18 cellular contexts compared by ENCODE assay signal in the genomic region with DNA sequence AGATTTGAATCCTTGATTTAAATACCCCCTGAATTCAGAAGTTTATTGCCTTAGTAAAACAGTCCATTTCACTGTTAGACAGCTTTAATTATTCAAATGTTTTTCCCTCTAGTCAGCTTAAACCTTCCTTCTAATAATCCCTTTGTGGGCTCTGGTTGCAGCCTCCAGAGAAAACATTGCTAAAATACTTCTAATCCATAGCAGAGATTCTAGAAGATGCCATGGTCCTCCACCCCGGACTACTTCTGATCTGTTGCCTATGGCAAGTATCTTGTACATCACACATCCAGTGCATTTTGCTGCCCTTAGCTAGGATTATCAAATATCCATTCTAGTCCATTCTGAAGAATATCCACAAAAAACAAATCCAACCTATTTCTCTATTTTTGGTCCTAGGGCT.
DNase-seq lines count a peak whose midpoint lies in the region; ATAC-seq and TF ChIP-seq lines count a peak whose summit lies in the region.
"Had no signal": no experiment of that assay in that cellular context is flagged by ENCODE, and none has a peak within 500 bp of the region (broad histone marks: within the 10 kb centered on the region; RNA-seq: fewer than 3 reads in every experiment).

No MANE protein-coding gene starts in this region.

- WGBS in hepatocyte (ENCODE audit: low lambda C conversion rate, missing lambda C conversion rate): 20% methylated on average over 1 of the region's 1 CpG

- CTCF ChIA-PET in BJ (lab: Yijun Ruan, JAX) (interaction anchor here (0.7 to 7.9 kb wide), 14 partner anchors 11 to 1002 kb away, joined by 3 to 123 read pairs (median 4); no protein-coding TSS in a partner anchor), OCI-LY7 (lab: Charles Lee; ENCODE audit: unreplicated experiment) (no interaction called here)

- H3K27ac ChIP-seq in hepatocyte: peak overlapping the region; percentile 9
- peak overlapping the region; percentile 55 for H3K27ac ChIP-seq in subcutaneous abdominal adipose tissue (ENCODE audit: low read depth, low read length)
- no peak overlapping the region for H3K27ac ChIP-seq in OCI-LY7 (ENCODE audit: low read depth, low read length, poor library complexity, severe bottlenecking)
- H3K27ac ChIP-seq: cardiac muscle cell had no signal

- H3K9ac ChIP-seq in adipocyte (ENCODE audit: low read length): peak overlapping the region; percentile 72
- no peak overlapping the region for H3K9ac ChIP-seq in subcutaneous abdominal adipose tissue (ENCODE audit: low read length in 5 of 5)

- H3K36me3 ChIP-seq in BJ (ENCODE audit: control insufficient read depth, insufficient read depth, low read length) (no peaks in the 10 kb centered on the region), adipocyte (ENCODE audit: control insufficient read depth, insufficient read depth, low read length, severe bottlenecking) (no peaks in the 10 kb centered on the region), hepatocyte (replicated peaks; ENCODE audit: insufficient read depth, low read depth) (no peaks in the 10 kb centered on the region), subcutaneous abdominal adipose tissue (ENCODE audit: control insufficient read depth in 5 of 5, insufficient read depth in 5 of 5, low read length in 5 of 5) (peaks cover 0 to 2% (median 0%) of the 10 kb centered on the region in 5 donors), OCI-LY7 (ENCODE audit: insufficient read depth, low read length) (no peaks in the 10 kb centered on the region)
- H3K36me3 ChIP-seq: BE2C, cardiac muscle cell had no signal

- no peaks in the 10 kb centered on the region for H3K79me2 ChIP-seq in hepatocyte
- no peaks in the 10 kb centered on the region for H3K79me2 ChIP-seq in OCI-LY7 (ENCODE audit: insufficient read depth, low read depth, low read length)

- TF ChIP-seq CTCF in BJ (IDR thresholded peaks at IDR 0.05; ENCODE audit: insufficient read depth, low read depth, low read length) (no peak), hepatocyte (IDR thresholded peaks at IDR 0.05; ENCODE audit: poor library complexity) (no peak), OCI-LY7 (conservative IDR thresholded peaks at IDR 0.05; ENCODE audit: low read length) (no peak)

- POLR2A ChIA-PET in BJ (lab: Charles Lee): interaction anchor here (0.5 to 1.1 kb wide), 5 partner anchors 14 to 295 kb away, joined by 3 to 5 read pairs (median 4); no protein-coding TSS in a partner anchor
- POLR2A ChIA-PET in OCI-LY7 (lab: Charles Lee): interaction anchor here (1.0 kb wide), 1 partner anchor 11 kb away, joined by 3 read pairs; no protein-coding TSS in a partner anchor

- intact Hi-C loops in Right ventricle myocardium superior (cut with DNase I) (no loop called here), OCI-LY7 (cut with micrococcal nuclease; ENCODE audit: unreplicated experiment) (no loop called here)

- H3K9me3 ChIP-seq in adipocyte (ENCODE audit: control insufficient read depth, low read length): no peaks in the 10 kb centered on the region
- H3K9me3 ChIP-seq in hepatocyte (ENCODE audit: low read depth): no peaks in the 10 kb centered on the region
- H3K9me3 ChIP-seq in subcutaneous abdominal adipose tissue (ENCODE audit: control insufficient read depth in 5 of 5, low read length in 5 of 5): no peaks in the 10 kb centered on the region
- no peaks in the 10 kb centered on the region for H3K9me3 ChIP-seq in OCI-LY7 (ENCODE audit: low read length)
- H3K9me3 ChIP-seq: BE2C had no signal

- DNase-seq in BJ (ENCODE audit: low read depth): peak; percentile 42
- DNase-seq in adipocyte (ENCODE audit: low read depth): peak; percentile 79
- no peak for DNase-seq in hepatocyte (ENCODE audit: low spot score)
- no peak for DNase-seq in Right ventricle myocardium superior
- DNase-seq in OCI-LY7 (ENCODE audit: low spot score): no peak
- DNase-seq: activated CD4-positive, alpha-beta T cell treated with anti-CD3 and anti-CD28 coated beads, Interleukin-2, amount 10 ng/mL, durations not matched to agents 24 days and 14 days; activated naive CD4-positive, alpha-beta T cell treated with anti-CD3 and anti-CD28 coated beads, Interleukin-2, amount 50 U/mL, for 16 hours; activated T-cell treated with anti-CD3 and anti-CD28 coated beads for 4 hours; BE2C; effector memory CD8-positive, alpha-beta T cell; KG1; NCI-H1417; NK-92 treated with Interleukin-12 subunit alpha and Interleukin-12 subunit beta, amount 100 ng/mL, for 24 hours had no signal

- H4K20me1 ChIP-seq in hepatocyte (ENCODE audit: insufficient read depth, poor library complexity, severe bottlenecking): no peaks in the 10 kb centered on the region
- no peaks in the 10 kb centered on the region for H4K20me1 ChIP-seq in OCI-LY7 (ENCODE audit: insufficient read depth, low read length)

- H3K4me3 ChIP-seq in BJ (ENCODE audit: low read depth, low read length) (no peak overlapping the region), adipocyte (ENCODE audit: low read length) (peak overlapping the region; percentile 33), hepatocyte (no peak overlapping the region), subcutaneous abdominal adipose tissue (ENCODE audit: low read depth in 1 of 5, low read length in 5 of 5) (no peak overlapping the region), OCI-LY7 (ENCODE audit: low read depth, low read length, poor library complexity, severe bottlenecking) (no peak overlapping the region)
- H3K4me3 ChIP-seq: cardiac muscle cell, skin epidermis had no signal

- no peaks in the 10 kb centered on the region for H3K27me3 ChIP-seq in BJ (ENCODE audit: control insufficient read depth, insufficient read depth, low read length)
- no peaks in the 10 kb centered on the region for H3K27me3 ChIP-seq in adipocyte (replicated peaks; ENCODE audit: control insufficient read depth, insufficient read depth, low read length)
- H3K27me3 ChIP-seq in hepatocyte: no peaks in the 10 kb centered on the region
- no peaks in the 10 kb centered on the region for H3K27me3 ChIP-seq in subcutaneous abdominal adipose tissue (ENCODE audit: control insufficient read depth in 5 of 5, insufficient read depth in 4 of 5, low read length in 5 of 5)
- H3K27me3 ChIP-seq: BE2C, cardiac muscle cell had no signal

- BruUV-seq in OCI-LY7 (replicated peaks; lab: Mats Ljungman, UMichigan): no TSS peak

- no peaks in the 10 kb centered on the region for H3K9me2 ChIP-seq in hepatocyte (replicated peaks; ENCODE audit: insufficient read depth)
- H3K9me2 ChIP-seq in OCI-LY7 (ENCODE audit: insufficient read depth, low read length): no peaks in the 10 kb centered on the region

- peaks cover 40% of the 10 kb centered on the region for H3K4me1 ChIP-seq in adipocyte (ENCODE audit: control insufficient read depth, insufficient read depth, low read length)
- peaks cover 22% of the 10 kb centered on the region for H3K4me1 ChIP-seq in hepatocyte (ENCODE audit: insufficient read depth)
- H3K4me1 ChIP-seq in subcutaneous abdominal adipose tissue (ENCODE audit: control insufficient read depth in 5 of 5, insufficient read depth in 5 of 5, low read length in 5 of 5): peaks cover 4 to 21% (median 13%) of the 10 kb centered on the region in 5 donors
- H3K4me1 ChIP-seq in OCI-LY7 (ENCODE audit: insufficient read depth, low read length, poor library complexity, severe bottlenecking): no peaks in the 10 kb centered on the region
- H3K4me1 ChIP-seq: BE2C had no signal

- H2AFZ ChIP-seq in hepatocyte: no peak overlapping the region
- H2AFZ ChIP-seq in OCI-LY7 (ENCODE audit: low read length): no peak overlapping the region

- no peak for ATAC-seq in Right ventricle myocardium superior (ENCODE audit: poor library complexity)
- no peak for ATAC-seq in GM21528 (IDR thresholded peaks at IDR 0.05; ENCODE audit: low FRiP score, unreplicated experiment)
- ATAC-seq in GM21786 (IDR thresholded peaks at IDR 0.05; ENCODE audit: unreplicated experiment): no peak
- ATAC-seq: effector memory CD8-positive, alpha-beta T cell had no signal

- H3K4me2 ChIP-seq in hepatocyte: no peak overlapping the region
- H3K4me2 ChIP-seq in OCI-LY7 (ENCODE audit: low read length): no peak overlapping the region

Comparison
In these comparisons a context has a peak if more than half of its experiments do, and no peak if none do; other contexts are left out.
1. DNase-seq: peak in BJ (single experiment) and adipocyte (single experiment); none in hepatocyte (single experiment), Right ventricle myocardium superior (single experiment) and OCI-LY7 (single experiment).